ENCODE assay signal across 3 cellular contexts in genomic region chr2:191799526-191799925, GRCh38.
"Had no signal": no experiment of that assay in that cellular context is flagged by ENCODE, and none has a peak within 500 bp of the region (broad histone marks: within the 10 kb centered on the region; RNA-seq: fewer than 3 reads in every experiment).

No MANE protein-coding gene starts in this region.

- H3K4me3 ChIP-seq: GM12878 had no signal

- DNase-seq: GDM1, GF-D8 had no signal
